ENCODE assay signal across 10 cellular contexts in genomic region chr15:43689607-43690301, GRCh38. TPM values are rescaled to one million over a fixed set of nuclear protein-coding genes. Genes with fewer than 3 reads are reported as not detected.
DNase-seq lines count a peak whose midpoint lies in the region; ATAC-seq, FAIRE-seq and TF ChIP-seq lines count a peak whose summit lies in the region.
"Not testable (repeated sequence)": the region's sequence is repeated elsewhere in the genome, so short reads cannot be mapped to it uniquely, and the experiment has no call there.
"Had no signal": no experiment of that assay in that cellular context is flagged by ENCODE, and none has a peak within 500 bp of the region (broad histone marks: within the 10 kb centered on the region; RNA-seq: fewer than 3 reads in every experiment).

No MANE protein-coding gene starts in this region.

- FAIRE-seq in A204.1 (lab: Jason Lieb, UNC) (peak; percentile 95), RCC 7860 (lab: Jason Lieb, UNC) (peak; percentile 83)

- not testable (repeated sequence) for H3K36me3 ChIP-seq in lower lobe of right lung

- H3K36me3 Mint-ChIP-seq in central memory CD8-positive, alpha-beta T cell (ENCODE audit: insufficient read depth) = not testable (repeated sequence)

- ATAC-seq in GM18870 (IDR thresholded peaks at IDR 0.05; ENCODE audit: unreplicated experiment) (peak; percentile 90), GM21390 (IDR thresholded peaks at IDR 0.05; ENCODE audit: unreplicated experiment) (peak; percentile 96), HG02763 (IDR thresholded peaks at IDR 0.05; ENCODE audit: unreplicated experiment) (peak; percentile 97), HG03159 (IDR thresholded peaks at IDR 0.05; ENCODE audit: unreplicated experiment) (peak; percentile 95), lower lobe of right lung (peak; percentile 99)
- peak; percentile 100 for ATAC-seq in central memory CD8-positive, alpha-beta T cell (replicated peaks; ENCODE audit: extremely low read depth, poor library complexity, severe bottlenecking)

- not testable (repeated sequence) for H3K4me3 Mint-ChIP-seq in central memory CD8-positive, alpha-beta T cell

- not testable (repeated sequence) for DNase-seq in RCC 7860 (ENCODE audit: low spot score); central memory CD8-positive, alpha-beta T cell (ENCODE audit: low spot score in 2 of 2); lower lobe of right lung

- intact Hi-C loops in lower lobe of right lung (cut with DNase I) = not testable (repeated sequence)

- not testable (repeated sequence) for H3K27me3 Mint-ChIP-seq in central memory CD8-positive, alpha-beta T cell

- H3K4me3 ChIP-seq in lower lobe of right lung = not testable (repeated sequence)

- not testable (repeated sequence) for H3K9me3 ChIP-seq in lower lobe of right lung

- not testable (repeated sequence) for TF ChIP-seq CTCF in lower lobe of right lung (IDR thresholded peaks at IDR 0.05)

- H3K4me1 ChIP-seq in lower lobe of right lung = not testable (repeated sequence)

- H3K27me3 ChIP-seq in lower lobe of right lung (ENCODE audit: low read depth) = not testable (repeated sequence)

- H3K9me3 Mint-ChIP-seq in central memory CD8-positive, alpha-beta T cell = not testable (repeated sequence)

- H3K4me1 Mint-ChIP-seq in central memory CD8-positive, alpha-beta T cell = not testable (repeated sequence)

- not testable (repeated sequence) for H3K27ac ChIP-seq in lower lobe of right lung

- not testable (repeated sequence) for H3K27ac Mint-ChIP-seq in central memory CD8-positive, alpha-beta T cell (ENCODE audit: low read depth)

RNA-seq across cellular contexts. Expression of gene CKMT1A, which starts 3.9 kb away (rescaled TPM):
- total RNA-seq in lower lobe of right lung = 0.80 TPM
- total RNA-seq: CD4-positive, alpha-beta memory T cell; posterior vena cava had no signal

RNA-seq across cellular contexts. Expression of gene CATSPER2, which starts 41.1 kb away (rescaled TPM):
- total RNA-seq in lower lobe of right lung = 2.7 TPM

RNA-seq across cellular contexts. Expression of gene PDIA3, which starts 56.5 kb away (rescaled TPM):
- total RNA-seq in lower lobe of right lung = 330 TPM
